In genomic region chr11:103547691-103548090, GRCh38 we compare ENCODE assay signal across 15 cellular contexts.
A peak's percentile ranks its signal among the peaks of the same experiment; 100 is the strongest.
DNase-seq lines count a peak whose midpoint lies in the region; FAIRE-seq and TF ChIP-seq lines count a peak whose summit lies in the region.
"Had no signal": no experiment of that assay in that cellular context is flagged by ENCODE, and none has a peak within 500 bp of the region (broad histone marks: within the 10 kb centered on the region; RNA-seq: fewer than 3 reads in every experiment).

No MANE protein-coding gene starts in this region.

- no peak overlapping the region for H3K18ac ChIP-seq in H9 (ENCODE audit: insufficient read length, low read depth, low read length)

- no peak overlapping the region for H2AK5ac ChIP-seq in H9 (ENCODE audit: insufficient read length, low read length)

- no peak overlapping the region; the same call in 1 of the 2 replicates for H3K14ac ChIP-seq in H9 (ENCODE audit: insufficient read depth, low read length)

- no peak overlapping the region for H2BK15ac ChIP-seq in H9 (ENCODE audit: low read depth, low read length)

- no peak overlapping the region for H4K5ac ChIP-seq in H9 (ENCODE audit: insufficient read length, low read depth, low read length)

- H3T11ph ChIP-seq in H9 (ENCODE audit: low read length) = no peak overlapping the region

- H2BK120ac ChIP-seq in H9 (ENCODE audit: low read depth, low read length, poor library complexity, severe bottlenecking) = no peak overlapping the region

- no peaks in the 10 kb centered on the region for H3K9me3 ChIP-seq in H9 (ENCODE audit: control insufficient read depth, low read depth, low read length)
- H3K9me3 ChIP-seq in WERI-Rb-1 (ENCODE audit: severe bottlenecking) = peaks cover 6% of the 10 kb centered on the region
- H3K9me3 ChIP-seq in esophagus muscularis mucosa = no peaks in the 10 kb centered on the region
- no peaks in the 10 kb centered on the region for H3K9me3 ChIP-seq in esophagus squamous epithelium
- H3K9me3 ChIP-seq: Caco-2, HAP-1 had no signal

- no peaks in the 10 kb centered on the region for H3K79me1 ChIP-seq in H9 (ENCODE audit: insufficient read depth, low read depth, low read length, poor library complexity, severe bottlenecking)

- H3K27ac Mint-ChIP-seq in H9 = 0 out of 7 replicates have a peak overlapping the region, but pooled peaks of 1 of the 3 experiments have one; percentile 7
- H3K27ac Mint-ChIP-seq: CD4-positive, alpha-beta memory T cell had no signal

- TF ChIP-seq CTCF in H9 (conservative IDR thresholded peaks at IDR 0.05) (no peak), WERI-Rb-1 (IDR thresholded peaks at IDR 0.05; ENCODE audit: low read depth, low read length) (no peak), esophagus muscularis mucosa (IDR thresholded peaks at IDR 0.05) (no peak), esophagus squamous epithelium (IDR thresholded peaks at IDR 0.05) (no peak)

- no peaks in the 10 kb centered on the region for H3K4me1 Mint-ChIP-seq in H9
- H3K4me1 Mint-ChIP-seq: CD4-positive, alpha-beta memory T cell had no signal

- intact Hi-C loops in esophagus muscularis mucosa (cut with DNase I) = no loop called here
- intact Hi-C loops in esophagus squamous epithelium (cut with DNase I) = no loop called here

- H4K91ac ChIP-seq in H9 (ENCODE audit: insufficient read length, low read depth, low read length) = no peak overlapping the region

- H4K8ac ChIP-seq in H9 (replicated peaks; ENCODE audit: insufficient read length, low read depth, low read length) = peak overlapping the region; percentile 75

- H3K56ac ChIP-seq in H9 (ENCODE audit: insufficient read length, low read depth, low read length) = no peak overlapping the region

- no CpG with 5 or more reads among the region's 5 CpGs for WGBS in H9 (ENCODE audit: extremely low coverage, insufficient read length, low lambda C conversion rate)
- 93% methylated on average over 5 of the region's 5 CpGs for WGBS in esophagus muscularis mucosa
- 71 to 77% methylated on average over 5 of the region's 5 CpGs for WGBS in esophagus squamous epithelium, 2 donors

- TF ChIP-seq POLR2A in GM12891 (IDR thresholded peaks at IDR 0.05; ENCODE audit: low read depth, low read length) = no peak
- no peak for TF ChIP-seq POLR2A in esophagus muscularis mucosa (IDR thresholded peaks at IDR 0.05; ENCODE audit: low read depth)
- no peak for TF ChIP-seq POLR2A in esophagus squamous epithelium (IDR thresholded peaks at IDR 0.05)

- no peak overlapping the region for H3K4me3 ChIP-seq in WERI-Rb-1 (ENCODE audit: low read depth, low read length)
- no peak overlapping the region for H3K4me3 ChIP-seq in esophagus muscularis mucosa
- no peak overlapping the region for H3K4me3 ChIP-seq in esophagus squamous epithelium
- H3K4me3 ChIP-seq: GM23248, HAP-1 had no signal

- no peaks in the 10 kb centered on the region for H3K36me3 ChIP-seq in WERI-Rb-1
- H3K36me3 ChIP-seq in esophagus muscularis mucosa = no peaks in the 10 kb centered on the region
- H3K36me3 ChIP-seq in esophagus squamous epithelium = no peaks in the 10 kb centered on the region
- H3K36me3 ChIP-seq: HAP-1 had no signal

- TF ChIP-seq EP300 in esophagus muscularis mucosa (IDR thresholded peaks at IDR 0.05) = no peak

- H4K20me1 ChIP-seq in H9 (ENCODE audit: control insufficient read depth, insufficient read depth, insufficient read length) = no peaks in the 10 kb centered on the region

- H3K79me2 ChIP-seq in H9 (ENCODE audit: insufficient read depth, low read length) = no peaks in the 10 kb centered on the region

- no peak overlapping the region for H2BK20ac ChIP-seq in H9 (ENCODE audit: low read depth, low read length, poor library complexity, severe bottlenecking)

- H3K27me3 ChIP-seq in H9 (ENCODE audit: insufficient read depth, low read length) (no peaks in the 10 kb centered on the region), WERI-Rb-1 (ENCODE audit: insufficient read depth, low read depth, severe bottlenecking) (no peaks in the 10 kb centered on the region), esophagus muscularis mucosa (no peaks in the 10 kb centered on the region), esophagus squamous epithelium (no peaks in the 10 kb centered on the region)

- H3K9me3 Mint-ChIP-seq in H9 = no peaks in the 10 kb centered on the region
- H3K9me3 Mint-ChIP-seq: CD4-positive, alpha-beta memory T cell had no signal

- no peak overlapping the region for H2AFZ ChIP-seq in H9 (ENCODE audit: low read length)
- H2AFZ ChIP-seq: GM23248 had no signal

- H3K27me3 Mint-ChIP-seq in H9 (ENCODE audit: low read depth) = no peaks in the 10 kb centered on the region

- H3K4me3 Mint-ChIP-seq in H9 = no peak overlapping the region
- H3K4me3 Mint-ChIP-seq: CD4-positive, alpha-beta memory T cell had no signal

- H3K27ac ChIP-seq in H9 (ENCODE audit: insufficient read length, low read depth, low read length) = no peak overlapping the region
- H3K27ac ChIP-seq in WERI-Rb-1 = peak overlapping the region; percentile 78
- H3K27ac ChIP-seq in esophagus muscularis mucosa (replicated peaks in 1 of 4) = no peak overlapping the region
- H3K27ac ChIP-seq in esophagus squamous epithelium = no peak overlapping the region
- H3K27ac ChIP-seq: GM23248 had no signal

- H3K4me1 ChIP-seq in H9 (ENCODE audit: insufficient read depth, low read length) (no peaks in the 10 kb centered on the region), esophagus muscularis mucosa (no peaks in the 10 kb centered on the region), esophagus squamous epithelium (no peaks in the 10 kb centered on the region)
- H3K4me1 ChIP-seq: Caco-2, HAP-1 had no signal

- H3K23ac ChIP-seq in H9 (ENCODE audit: insufficient read length, low read depth, low read length) = no peak overlapping the region

- no peak overlapping the region for H3K9ac ChIP-seq in H9 (ENCODE audit: extremely low read depth, insufficient read length, low read length)
- H3K9ac ChIP-seq: GM23248 had no signal

- no peaks in the 10 kb centered on the region; a peak in 1 of 7 replicates for H3K36me3 Mint-ChIP-seq in H9 (ENCODE audit: insufficient read depth in 1 of 3, low read depth in 3 of 3)
- H3K36me3 Mint-ChIP-seq: CD4-positive, alpha-beta memory T cell had no signal

- H3K4ac ChIP-seq in H9 (ENCODE audit: low read depth, low read length) = no peak overlapping the region

- FAIRE-seq in GM12891 (lab: Jason Lieb, UNC) = peak; percentile 59
- FAIRE-seq: G401.6, GM19239 had no signal

- H2BK12ac ChIP-seq in H9 (ENCODE audit: insufficient read length, low read depth, low read length) = no peak overlapping the region

- no peaks in the 10 kb centered on the region for H3K23me2 ChIP-seq in H9 (ENCODE audit: insufficient read length, low read depth, low read length, poor library complexity, severe bottlenecking)

- H3K4me2 ChIP-seq in H9 (ENCODE audit: insufficient read depth, insufficient read length, low read length) = no peak overlapping the region

- DNase-seq in GM12891 (ENCODE audit: insufficient read length, low spot score) (no peak), H9 (no peak), WERI-Rb-1 (no peak), esophagus muscularis mucosa (ENCODE audit: extremely low spot score) (peak; percentile 90), HCEC 1CT (no peak), esophagus squamous epithelium (lab: John Stamatoyannopoulos, UW) (no peak)
- DNase-seq: C1 segment of cervical spinal cord; Caco-2; CD4-positive, alpha-beta memory T cell; DMS153; DND-41; GM23248 had no signal

- no peak overlapping the region for H2BK5ac ChIP-seq in H9 (ENCODE audit: insufficient read length, low read length)

TF ChIP-seq in GM12891, 5 proteins besides CTCF, POLR2A, EP300 and RAD21:
- TF ChIP-seq POU2F2 (IDR thresholded peaks at IDR 0.05; ENCODE audit: low read depth, low read length) (no peak), POLR2AphosphoS5 (IDR thresholded peaks at IDR 0.05; ENCODE audit: low read depth, low read length) (no peak), PAX5 (IDR thresholded peaks at IDR 0.05; ENCODE audit: insufficient read depth, low read length, severe bottlenecking) (no peak), TAF1 (IDR thresholded peaks at IDR 0.05; ENCODE audit: low read depth, low read length) (no peak), SPI1 (IDR thresholded peaks at IDR 0.05; ENCODE audit: low read depth, low read length) (no peak)
TF ChIP-seq in GM12891: peak in this region for 0.
